24 cellular contexts compared by ENCODE assay signal in genomic region chr4:82482387-82482786, GRCh38.
"Had no signal": no experiment of that assay in that cellular context is flagged by ENCODE, and none has a peak within 500 bp of the region (broad histone marks: within the 10 kb centered on the region; RNA-seq: fewer than 3 reads in every experiment).

No MANE protein-coding gene starts in this region.

- H3K27ac Mint-ChIP-seq: natural killer cell; progenitor cell of endocrine pancreas; stimulated activated effector memory CD8-positive, alpha-beta T cell treated with anti-CD3 and anti-CD28 coated beads, Interleukin-12 subunit alpha, Interleukin-12 subunit beta, amount 100 ng/mL, for 72 hours; type B pancreatic cell had no signal

- H3K36me3 Mint-ChIP-seq: natural killer cell had no signal

- H2AFZ ChIP-seq: hepatocyte, parathyroid adenoma had no signal

- H3K4me2 ChIP-seq: hepatocyte had no signal

- H3K27ac ChIP-seq: dorsolateral prefrontal cortex, epithelial cell of prostate, foreskin keratinocyte, gastroesophageal sphincter, heart left ventricle, hepatocyte, left ventricle myocardium inferior, lower lobe of right lung, neutrophil, parathyroid adenoma, stomach, thyroid gland had no signal

- H3K36me3 ChIP-seq: gastroesophageal sphincter, heart left ventricle, left ventricle myocardium inferior, lower lobe of right lung, neutrophil, stomach, thyroid gland had no signal

- ATAC-seq: esophagus mucosa; foreskin keratinocyte; gastroesophageal sphincter; heart left ventricle; lower lobe of right lung; natural killer cell; sciatic nerve; stimulated activated effector memory CD8-positive, alpha-beta T cell treated with anti-CD3 and anti-CD28 coated beads, Interleukin-12 subunit alpha, Interleukin-12 subunit beta, amount 100 ng/mL, for 72 hours had no signal

- H3K4me3 Mint-ChIP-seq: natural killer cell; stimulated activated effector memory CD8-positive, alpha-beta T cell treated with anti-CD3 and anti-CD28 coated beads, Interleukin-12 subunit alpha, Interleukin-12 subunit beta, amount 100 ng/mL, for 72 hours; type B pancreatic cell had no signal

- H3K4me3 ChIP-seq: dorsolateral prefrontal cortex, gastroesophageal sphincter, heart left ventricle, hepatocyte, left ventricle myocardium inferior, lower lobe of right lung, stomach, thyroid gland had no signal

- H3K79me2 ChIP-seq: hepatocyte, parathyroid adenoma had no signal

- H3K4me1 Mint-ChIP-seq: natural killer cell; stimulated activated effector memory CD8-positive, alpha-beta T cell treated with anti-CD3 and anti-CD28 coated beads, Interleukin-12 subunit alpha, Interleukin-12 subunit beta, amount 100 ng/mL, for 72 hours had no signal

- FAIRE-seq: colon, kidney had no signal

- H3K9me3 Mint-ChIP-seq: natural killer cell; stimulated activated effector memory CD8-positive, alpha-beta T cell treated with anti-CD3 and anti-CD28 coated beads, Interleukin-12 subunit alpha, Interleukin-12 subunit beta, amount 100 ng/mL, for 72 hours had no signal

- H3K27me3 ChIP-seq: dorsolateral prefrontal cortex, foreskin keratinocyte, gastroesophageal sphincter, heart left ventricle, hepatocyte, neutrophil, stomach, thyroid gland had no signal

- H3K4me1 ChIP-seq: gastroesophageal sphincter, lower lobe of right lung, parathyroid adenoma, stomach, thyroid gland had no signal

- DNase-seq: dorsolateral prefrontal cortex; effector CD4-positive, alpha-beta T cell; foreskin keratinocyte; heart left ventricle; kidney; left ventricle myocardium inferior; lower lobe of right lung; natural killer cell; stimulated activated CD4-positive, alpha-beta T cell treated with anti-CD3 and anti-CD28 coated beads, Interleukin-2, amount 100 ng/mL, for 24 hours; stimulated activated CD4-positive, alpha-beta T cell treated with anti-CD3 and anti-CD28 coated beads, Interleukin-4, amount 100 ng/mL, for 24 hours; stimulated activated naive CD4-positive, alpha-beta T cell treated with Interleukin-2 at 50 U/mL for 16 hours; stomach; thyroid gland had no signal

- H3K9me3 ChIP-seq: gastroesophageal sphincter, heart left ventricle, left ventricle myocardium inferior, lower lobe of right lung, neutrophil, stomach, thyroid gland had no signal

- H3K27me3 Mint-ChIP-seq: progenitor cell of endocrine pancreas had no signal
